ENCODE assay signal across 12 cellular contexts in genomic region chr10:34985823-34986222, GRCh38.
DNase-seq lines count a peak whose midpoint lies in the region; ATAC-seq and TF ChIP-seq lines count a peak whose summit lies in the region.
"Had no signal": no experiment of that assay in that cellular context is flagged by ENCODE, and none has a peak within 500 bp of the region (broad histone marks: within the 10 kb centered on the region; RNA-seq: fewer than 3 reads in every experiment).

No MANE protein-coding gene starts in this region.

- no peak overlapping the region for H3K9ac ChIP-seq in DND-41 (ENCODE audit: low read depth, low read length)

- no peak overlapping the region for H2AFZ ChIP-seq in DND-41 (ENCODE audit: low read depth, low read length)

- no peak overlapping the region for H3K4me2 ChIP-seq in DND-41 (ENCODE audit: insufficient read depth, low read length)

- no peak for DNase-seq in DND-41
- DNase-seq in HuH-7.5 (ENCODE audit: low spot score): peak; percentile 52
- peak; percentile 34 for DNase-seq in WERI-Rb-1
- DNase-seq in kidney epithelial cell (ENCODE audit: low read depth): no peak
- no peak for DNase-seq in substantia nigra (lab: John Stamatoyannopoulos, UW)
- DNase-seq in activated CD8-positive, alpha-beta memory T cell treated with anti-CD3 and anti-CD28 coated beads, Interleukin-2, amount 50 U/mL, for 4 hours: no peak
- no peak for DNase-seq in DMS79 (lab: John Stamatoyannopoulos, UW)
- DNase-seq: activated T-cell treated with anti-CD3 and anti-CD28 coated beads, Interleukin-2, amount 50 U/mL, for 48 hours; left lung; sigmoid colon had no signal

- no peaks in the 10 kb centered on the region for H4K20me1 ChIP-seq in DND-41 (ENCODE audit: insufficient read depth, low read length)

- H3K36me3 ChIP-seq in DND-41 (ENCODE audit: insufficient read depth, low read length) (no peaks in the 10 kb centered on the region), WERI-Rb-1 (no peaks in the 10 kb centered on the region), kidney epithelial cell (ENCODE audit: control insufficient read depth, insufficient read depth, low read length) (no peaks in the 10 kb centered on the region)
- H3K36me3 ChIP-seq: left lung, sigmoid colon had no signal

- ATAC-seq in DND-41 (ENCODE audit: insufficient read depth, low read depth) (no peak; the same call in 2 of the 3 replicates), HG03196 (IDR thresholded peaks at IDR 0.05; ENCODE audit: unreplicated experiment) (no peak)
- ATAC-seq: left lung; stimulated activated memory B cell treated with anti-CD40 and anti-IgM and Interleukin-4, amounts not matched to agents 10 μg/mL and 1 μg/mL and 100 μg/mL, for 72 hours had no signal

- no peak overlapping the region for H3K27ac ChIP-seq in DND-41 (ENCODE audit: low read length)
- no peak overlapping the region for H3K27ac ChIP-seq in WERI-Rb-1
- H3K27ac ChIP-seq in substantia nigra (ENCODE audit: low read depth, low read length, poor library complexity, severe bottlenecking): no peak overlapping the region
- H3K27ac ChIP-seq: left lung, sigmoid colon had no signal

- TF ChIP-seq CTCF in DND-41 (IDR thresholded peaks at IDR 0.05; ENCODE audit: borderline replicate concordance, extremely low read depth, low read length, poor library complexity, severe bottlenecking) (peak; percentile 37), WERI-Rb-1 (IDR thresholded peaks at IDR 0.05; ENCODE audit: low read depth, low read length) (peak; percentile 60), kidney epithelial cell (IDR thresholded peaks at IDR 0.05; ENCODE audit: insufficient read depth, low read length, poor library complexity, severe bottlenecking) (peak; percentile 15)

- H3K27me3 ChIP-seq in DND-41 (ENCODE audit: insufficient read depth, low read length, poor library complexity) (no peaks in the 10 kb centered on the region), WERI-Rb-1 (ENCODE audit: insufficient read depth, low read depth, severe bottlenecking) (no peaks in the 10 kb centered on the region), kidney epithelial cell (ENCODE audit: control insufficient read depth, insufficient read depth, low read length) (no peaks in the 10 kb centered on the region)
- H3K27me3 ChIP-seq: left lung, sigmoid colon had no signal

- H3K9me3 ChIP-seq in DND-41 (ENCODE audit: insufficient read depth, low read length, severe bottlenecking) (peaks cover 13% of the 10 kb centered on the region), WERI-Rb-1 (ENCODE audit: severe bottlenecking) (peaks cover 9% of the 10 kb centered on the region)

- no peaks in the 10 kb centered on the region for H3K4me1 ChIP-seq in DND-41 (ENCODE audit: insufficient read depth, low read length)
- H3K4me1 ChIP-seq: left lung, sigmoid colon had no signal

- no peaks in the 10 kb centered on the region for H3K79me2 ChIP-seq in DND-41 (ENCODE audit: insufficient read depth, low read length)

- H3K4me3 ChIP-seq in DND-41 (ENCODE audit: low read depth in 1 of 2, low read length in 2 of 2) (no peak overlapping the region), WERI-Rb-1 (ENCODE audit: low read depth, low read length) (no peak overlapping the region), kidney epithelial cell (ENCODE audit: low read depth, low read length) (no peak overlapping the region)
- H3K4me3 ChIP-seq: left lung, sigmoid colon had no signal

Comparison
In these comparisons a context has a peak if more than half of its experiments do, and no peak if none do; other contexts are left out.
1. DNase-seq: peak in HuH-7.5 (single experiment) and WERI-Rb-1 (single experiment); none in DND-41 (single experiment), kidney epithelial cell (single experiment), substantia nigra (0 of 49), activated CD8-positive, alpha-beta memory T cell treated with anti-CD3 and anti-CD28 coated beads, Interleukin-2, amount 50 U/mL, for 4 hours (single experiment) and DMS79 (single experiment).
2. Peak in every context shown above with its lines, with median percentiles within 50 percentile points of each other: CTCF ChIP-seq.